In the genomic region with DNA sequence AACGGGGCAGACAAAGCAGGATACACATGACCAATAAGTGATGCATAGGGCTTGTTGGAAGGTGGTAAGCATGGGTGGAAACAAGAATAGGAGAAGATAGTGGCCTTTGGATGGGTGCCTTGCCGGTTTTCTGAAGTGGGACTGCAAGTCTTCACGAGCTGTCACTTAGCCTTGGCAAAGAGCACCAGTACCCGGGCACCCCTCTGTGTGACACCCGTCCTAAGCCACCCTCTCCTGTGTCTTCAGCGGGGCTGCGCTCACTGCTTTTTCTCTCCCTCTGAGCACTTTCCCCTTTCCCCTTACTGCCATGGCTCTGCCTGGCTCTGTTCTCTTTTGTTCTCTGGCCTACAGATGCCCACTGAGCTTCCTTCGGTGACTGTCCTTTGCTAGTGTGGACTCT, we compare ENCODE assay signal across 22 cellular contexts.
DNase-seq lines count a peak whose midpoint lies in the region; ATAC-seq and TF ChIP-seq lines count a peak whose summit lies in the region.
"Had no signal": no experiment of that assay in that cellular context is flagged by ENCODE, and none has a peak within 500 bp of the region (broad histone marks: within the 10 kb centered on the region; RNA-seq: fewer than 3 reads in every experiment).

No MANE protein-coding gene starts in this region.

- H2BK20ac ChIP-seq in IMR-90 (ENCODE audit: low read depth, low read length) = no peak overlapping the region

- peak overlapping the region; percentile 70 for H2AK9ac ChIP-seq in IMR-90 (replicated peaks; ENCODE audit: low read depth, low read length, poor library complexity)

- no peak overlapping the region for H3K18ac ChIP-seq in IMR-90 (ENCODE audit: low read depth, low read length)

- no peaks in the 10 kb centered on the region for H3K79me1 ChIP-seq in IMR-90 (ENCODE audit: low read depth in 1 of 2, low read length in 2 of 2)

- H3K4me3 ChIP-seq in right atrium auricular region (no peak overlapping the region), IMR-90 (ENCODE audit: insufficient read depth, low read depth, low read length) (no peak overlapping the region)
- H3K4me3 ChIP-seq: A549; BLaER1 treated with 17β-estradiol and CSF1 and Interleukin-3, amounts not matched to agents 10 nM and 100 nM had no signal

- H3K56ac ChIP-seq in IMR-90 (ENCODE audit: extremely low read depth, insufficient read depth, low read length) = no peak overlapping the region

- no peak overlapping the region for H4K5ac ChIP-seq in IMR-90 (ENCODE audit: low read depth, low read length)

- H4K20me1 ChIP-seq in IMR-90 (ENCODE audit: insufficient read depth, low read length) = no peaks in the 10 kb centered on the region
- H4K20me1 ChIP-seq: BLaER1 treated with 17β-estradiol and CSF1 and Interleukin-3, amounts not matched to agents 10 nM and 100 nM had no signal

- H3K9me3 ChIP-seq in right atrium auricular region (no peaks in the 10 kb centered on the region), IMR-90 (ENCODE audit: control insufficient read depth, insufficient read depth, low read length) (peaks cover 34% of the 10 kb centered on the region)
- H3K9me3 ChIP-seq: A549; BE2C; BLaER1 treated with 17β-estradiol and CSF1 and Interleukin-3, amounts not matched to agents 10 nM and 100 nM had no signal

- H3K9me3 Mint-ChIP-seq in neural crest cell (no peaks in the 10 kb centered on the region), osteocyte (ENCODE audit: unreplicated experiment) (peaks cover 9% of the 10 kb centered on the region)
- H3K9me3 Mint-ChIP-seq: CD4-positive, alpha-beta T cell had no signal

- H3K36me3 Mint-ChIP-seq in neural crest cell (ENCODE audit: low read depth) (no peaks in the 10 kb centered on the region), osteocyte (ENCODE audit: unreplicated experiment) (no peaks in the 10 kb centered on the region)
- H3K36me3 Mint-ChIP-seq: CD14-positive monocyte had no signal

- CTCF ChIA-PET in IMR-90 (lab: Yijun Ruan, JAX) = no interaction called here

- intact Hi-C loops in Right ventricle myocardium superior (cut with DNase I) (no loop called here), IMR-90 (cut with micrococcal nuclease) (no loop called here)

- H3K27ac ChIP-seq in right atrium auricular region = no peak overlapping the region
- no peak overlapping the region for H3K27ac ChIP-seq in IMR-90 (ENCODE audit: insufficient read depth, low read length)
- H3K27ac ChIP-seq in temporal lobe (ENCODE audit: low read depth, low read length) = peak overlapping the region; percentile 46
- H3K27ac ChIP-seq: 22Rv1; A549; BLaER1 treated with 17β-estradiol and CSF1 and Interleukin-3, amounts not matched to agents 10 nM and 100 nM had no signal

- no peak for TF ChIP-seq POLR2A in IMR-90 (IDR thresholded peaks at IDR 0.05; ENCODE audit: low read depth, low read length)

- no peak overlapping the region for H4K91ac ChIP-seq in IMR-90 (ENCODE audit: insufficient read depth, low read depth, low read length)

- H2AFZ ChIP-seq in IMR-90 (replicated peaks; ENCODE audit: low read length, poor library complexity) = no peak overlapping the region

- H2BK120ac ChIP-seq in IMR-90 (ENCODE audit: low read depth, low read length) = no peak overlapping the region

- H3K9me1 ChIP-seq in IMR-90 (ENCODE audit: insufficient read depth, low read length) = no peaks in the 10 kb centered on the region

- no peak overlapping the region for H3K4me2 ChIP-seq in IMR-90 (ENCODE audit: low read depth, low read length)
- H3K4me2 ChIP-seq: A549; BLaER1 treated with 17β-estradiol and CSF1 and Interleukin-3, amounts not matched to agents 10 nM and 100 nM had no signal

- no peak overlapping the region for H2BK5ac ChIP-seq in IMR-90 (ENCODE audit: low read depth, low read length, poor library complexity, severe bottlenecking)

- H3K14ac ChIP-seq in IMR-90 (replicated peaks; ENCODE audit: low read depth, low read length) = no peak overlapping the region

- no peak overlapping the region for H2BK15ac ChIP-seq in IMR-90 (ENCODE audit: low read depth, low read length)

- dilution Hi-C loops in IMR-90 (cut with HindIII; ENCODE audit: low sequenced_read_pairs, unreplicated experiment) = no loop called here

- in situ Hi-C loops in IMR-90 (cut with MboI; ENCODE audit: low sequenced_read_pairs) = no loop called here

- H3K27ac Mint-ChIP-seq in neural crest cell (ENCODE audit: unreplicated experiment) = peak overlapping the region; percentile 46
- H3K27ac Mint-ChIP-seq in osteocyte (ENCODE audit: unreplicated experiment) = no peak overlapping the region
- H3K27ac Mint-ChIP-seq: CD14-positive monocyte; CD4-positive, alpha-beta T cell had no signal

- H3K4ac ChIP-seq in IMR-90 (ENCODE audit: low read depth, low read length) = no peak overlapping the region

- H3K36me3 ChIP-seq in right atrium auricular region = no peaks in the 10 kb centered on the region
- H3K36me3 ChIP-seq in IMR-90 (ENCODE audit: control insufficient read depth, insufficient read depth, low read length) = no peaks in the 10 kb centered on the region
- H3K36me3 ChIP-seq: BE2C; BLaER1 treated with 17β-estradiol and CSF1 and Interleukin-3, amounts not matched to agents 10 nM and 100 nM had no signal

- no peak overlapping the region for H3K23ac ChIP-seq in IMR-90 (ENCODE audit: low read depth, low read length)

- no peaks in the 10 kb centered on the region for H3K27me3 Mint-ChIP-seq in neural crest cell (ENCODE audit: low read depth)
- H3K27me3 Mint-ChIP-seq in osteocyte (ENCODE audit: unreplicated experiment) = no peaks in the 10 kb centered on the region

- no peak for TF ChIP-seq CTCF in right atrium auricular region (IDR thresholded peaks at IDR 0.05)
- no peak for TF ChIP-seq CTCF in IMR-90 (conservative IDR thresholded peaks at IDR 0.05; ENCODE audit: low read depth, low read length)
- TF ChIP-seq CTCF in neural crest cell (conservative IDR thresholded peaks at IDR 0.05) = no peak
- TF ChIP-seq CTCF in osteocyte (IDR thresholded peaks at IDR 0.05) = no peak

- no TSS peak for BruUV-seq in IMR-90 (replicated peaks; lab: Mats Ljungman, UMichigan)

- no peaks in the 10 kb centered on the region for H3K27me3 ChIP-seq in right atrium auricular region
- no peaks in the 10 kb centered on the region for H3K27me3 ChIP-seq in IMR-90 (ENCODE audit: control insufficient read depth, insufficient read depth, low read length)
- H3K27me3 ChIP-seq: BE2C; BLaER1 treated with 17β-estradiol and CSF1 and Interleukin-3, amounts not matched to agents 10 nM and 100 nM had no signal

- ATAC-seq in Right ventricle myocardium superior (ENCODE audit: poor library complexity) = peak; percentile 43
- no peak for ATAC-seq in IMR-90 (ENCODE audit: low read depth)
- ATAC-seq in HG03025 (IDR thresholded peaks at IDR 0.05; ENCODE audit: low FRiP score, unreplicated experiment) = no peak
- no peak for ATAC-seq in HG02885 (IDR thresholded peaks at IDR 0.05; ENCODE audit: poor library complexity, unreplicated experiment)
- ATAC-seq: A549 had no signal

- H3K4me1 ChIP-seq in right atrium auricular region (peaks cover 0 to 8% of the 10 kb centered on the region in 2 donors), IMR-90 (ENCODE audit: control insufficient read depth, insufficient read depth, low read length) (no peaks in the 10 kb centered on the region)
- H3K4me1 ChIP-seq: A549 had no signal

- H2AK5ac ChIP-seq in IMR-90 (ENCODE audit: low read depth, low read length) = no peak overlapping the region

- H3K4me1 Mint-ChIP-seq in neural crest cell = peaks cover 18% of the 10 kb centered on the region
- H3K4me1 Mint-ChIP-seq in osteocyte (ENCODE audit: unreplicated experiment) = no peaks in the 10 kb centered on the region
- H3K4me1 Mint-ChIP-seq: CD14-positive monocyte had no signal

- H4K8ac ChIP-seq in IMR-90 (ENCODE audit: low read depth in 2 of 2, low read length in 2 of 2) = no peak overlapping the region

- H3K4me3 Mint-ChIP-seq in neural crest cell = no peak overlapping the region
- no peak overlapping the region for H3K4me3 Mint-ChIP-seq in osteocyte (ENCODE audit: unreplicated experiment)
- H3K4me3 Mint-ChIP-seq: CD14-positive monocyte; CD4-positive, alpha-beta T cell had no signal

- TF ChIP-seq RAD21 in IMR-90 (IDR thresholded peaks at IDR 0.05; ENCODE audit: low read length) = no peak

- WGBS in IMR-90 (ENCODE audit: extremely low coverage in 2 of 2, insufficient read length in 1 of 2), 2 experiments = no CpG with 5 or more reads among the region's 8 CpGs

- DNase-seq in Right ventricle myocardium superior = no peak
- DNase-seq in right atrium auricular region (ENCODE audit: low spot score) = no peak
- no peak for DNase-seq in IMR-90
- no peak for DNase-seq in neural crest cell (ENCODE audit: low read depth, low spot score)
- no peak for DNase-seq in osteocyte (ENCODE audit: extremely low spot score, unreplicated experiment)
- DNase-seq: ACHN; AML-193; BE2C; Calu3; CD4-positive, alpha-beta T cell; COR-L47; DMS53; GF-D8; H7; HCEC 1CT had no signal

- POLR2A ChIA-PET in IMR-90 (lab: Charles Lee; ENCODE audit: unreplicated experiment) = no interaction called here

- H3K9ac ChIP-seq in IMR-90 (ENCODE audit: low read depth, low read length) = no peak overlapping the region
- H3K9ac ChIP-seq: BLaER1 treated with 17β-estradiol and CSF1 and Interleukin-3, amounts not matched to agents 10 nM and 100 nM had no signal

TF ChIP-seq in IMR-90, 13 proteins besides CTCF, POLR2A, EP300 and RAD21 (continues in another document):
- TF ChIP-seq, protein P1, sequence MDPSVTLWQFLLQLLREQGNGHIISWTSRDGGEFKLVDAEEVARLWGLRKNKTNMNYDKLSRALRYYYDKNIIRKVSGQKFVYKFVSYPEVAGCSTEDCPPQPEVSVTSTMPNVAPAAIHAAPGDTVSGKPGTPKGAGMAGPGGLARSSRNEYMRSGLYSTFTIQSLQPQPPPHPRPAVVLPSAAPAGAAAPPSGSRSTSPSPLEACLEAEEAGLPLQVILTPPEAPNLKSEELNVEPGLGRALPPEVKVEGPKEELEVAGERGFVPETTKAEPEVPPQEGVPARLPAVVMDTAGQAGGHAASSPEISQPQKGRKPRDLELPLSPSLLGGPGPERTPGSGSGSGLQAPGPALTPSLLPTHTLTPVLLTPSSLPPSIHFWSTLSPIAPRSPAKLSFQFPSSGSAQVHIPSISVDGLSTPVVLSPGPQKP (IDR thresholded peaks at IDR 0.05; ENCODE audit: borderline replicate concordance, low read depth, low read length) = no peak
- TF ChIP-seq FOS (IDR thresholded peaks at IDR 0.05; ENCODE audit: low read depth, low read length) (no peak), BHLHE40 (IDR thresholded peaks at IDR 0.05; ENCODE audit: low read depth, low read length) (no peak), SMC3 (IDR thresholded peaks at IDR 0.05; ENCODE audit: low read depth, low read length) (no peak), CHD1 (IDR thresholded peaks at IDR 0.05; ENCODE audit: low read depth, low read length) (no peak), MAZ (IDR thresholded peaks at IDR 0.05; ENCODE audit: borderline replicate concordance, low read depth, low read length) (no peak)
- TF ChIP-seq, protein P2, sequence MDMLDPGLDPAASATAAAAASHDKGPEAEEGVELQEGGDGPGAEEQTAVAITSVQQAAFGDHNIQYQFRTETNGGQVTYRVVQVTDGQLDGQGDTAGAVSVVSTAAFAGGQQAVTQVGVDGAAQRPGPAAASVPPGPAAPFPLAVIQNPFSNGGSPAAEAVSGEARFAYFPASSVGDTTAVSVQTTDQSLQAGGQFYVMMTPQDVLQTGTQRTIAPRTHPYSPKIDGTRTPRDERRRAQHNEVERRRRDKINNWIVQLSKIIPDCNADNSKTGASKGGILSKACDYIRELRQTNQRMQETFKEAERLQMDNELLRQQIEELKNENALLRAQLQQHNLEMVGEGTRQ (IDR thresholded peaks at IDR 0.05; ENCODE audit: low read depth, low read length) = no peak
